In genomic region chr2:74747411-74748080, GRCh38 we compare ENCODE assay signal across 1 cellular context.
TF ChIP-seq lines count a peak whose summit lies in the region.

No MANE protein-coding gene starts in this region.

TF ChIP-seq in HepG2, 621 proteins besides CTCF, POLR2A, EP300 and RAD21 (continued from another document and continues in another):
- TF ChIP-seq, protein P1, sequence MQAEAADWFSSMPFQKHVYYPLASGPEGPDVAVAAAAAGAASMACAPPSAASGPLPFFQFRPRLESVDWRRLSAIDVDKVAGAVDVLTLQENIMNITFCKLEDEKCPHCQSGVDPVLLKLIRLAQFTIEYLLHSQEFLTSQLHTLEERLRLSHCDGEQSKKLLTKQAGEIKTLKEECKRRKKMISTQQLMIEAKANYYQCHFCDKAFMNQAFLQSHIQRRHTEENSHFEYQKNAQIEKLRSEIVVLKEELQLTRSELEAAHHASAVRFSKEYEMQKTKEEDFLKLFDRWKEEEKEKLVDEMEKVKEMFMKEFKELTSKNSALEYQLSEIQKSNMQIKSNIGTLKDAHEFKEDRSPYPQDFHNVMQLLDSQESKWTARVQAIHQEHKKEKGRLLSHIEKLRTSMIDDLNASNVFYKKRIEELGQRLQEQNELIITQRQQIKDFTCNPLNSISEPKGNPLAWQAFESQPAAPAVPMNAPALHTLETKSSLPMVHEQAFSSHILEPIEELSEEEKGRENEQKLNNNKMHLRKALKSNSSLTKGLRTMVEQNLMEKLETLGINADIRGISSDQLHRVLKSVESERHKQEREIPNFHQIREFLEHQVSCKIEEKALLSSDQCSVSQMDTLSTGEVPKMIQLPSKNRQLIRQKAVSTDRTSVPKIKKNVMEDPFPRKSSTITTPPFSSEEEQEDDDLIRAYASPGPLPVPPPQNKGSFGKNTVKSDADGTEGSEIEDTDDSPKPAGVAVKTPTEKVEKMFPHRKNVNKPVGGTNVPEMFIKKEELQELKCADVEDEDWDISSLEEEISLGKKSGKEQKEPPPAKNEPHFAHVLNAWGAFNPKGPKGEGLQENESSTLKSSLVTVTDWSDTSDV (CRISPR knock-in tag; IDR thresholded peaks at IDR 0.05): no peak
- TF ChIP-seq ZNF256 (CRISPR knock-in tag; conservative IDR thresholded peaks at IDR 0.05): 0 out of 2 replicates have a peak, but pooled peaks have one; percentile 50
- peak; percentile 56; the same call in 1 of the 2 replicates for TF ChIP-seq KDM2A (CRISPR knock-in tag; IDR thresholded peaks at IDR 0.05; ENCODE audit: borderline replicate concordance, low read depth)
- no peak for TF ChIP-seq ARNT (IDR thresholded peaks at IDR 0.05)
- TF ChIP-seq ZNF780A (CRISPR knock-in tag; IDR thresholded peaks at IDR 0.05): 0 out of 2 replicates have a peak, but pooled peaks have one; percentile 73
- TF ChIP-seq, protein P2, sequence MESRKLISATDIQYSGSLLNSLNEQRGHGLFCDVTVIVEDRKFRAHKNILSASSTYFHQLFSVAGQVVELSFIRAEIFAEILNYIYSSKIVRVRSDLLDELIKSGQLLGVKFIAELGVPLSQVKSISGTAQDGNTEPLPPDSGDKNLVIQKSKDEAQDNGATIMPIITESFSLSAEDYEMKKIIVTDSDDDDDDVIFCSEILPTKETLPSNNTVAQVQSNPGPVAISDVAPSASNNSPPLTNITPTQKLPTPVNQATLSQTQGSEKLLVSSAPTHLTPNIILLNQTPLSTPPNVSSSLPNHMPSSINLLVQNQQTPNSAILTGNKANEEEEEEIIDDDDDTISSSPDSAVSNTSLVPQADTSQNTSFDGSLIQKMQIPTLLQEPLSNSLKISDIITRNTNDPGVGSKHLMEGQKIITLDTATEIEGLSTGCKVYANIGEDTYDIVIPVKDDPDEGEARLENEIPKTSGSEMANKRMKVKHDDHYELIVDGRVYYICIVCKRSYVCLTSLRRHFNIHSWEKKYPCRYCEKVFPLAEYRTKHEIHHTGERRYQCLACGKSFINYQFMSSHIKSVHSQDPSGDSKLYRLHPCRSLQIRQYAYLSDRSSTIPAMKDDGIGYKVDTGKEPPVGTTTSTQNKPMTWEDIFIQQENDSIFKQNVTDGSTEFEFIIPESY (CRISPR knock-in tag; IDR thresholded peaks at IDR 0.05): 0 out of 2 replicates have a peak, but pooled peaks have one; percentile 51
- TF ChIP-seq ZNF343 (CRISPR knock-in tag; IDR thresholded peaks at IDR 0.05): no peak
- TF ChIP-seq GATA4 (IDR thresholded peaks at IDR 0.05; ENCODE audit: borderline replicate concordance, low read depth): no peak
- TF ChIP-seq E2F1 (CRISPR knock-in tag; IDR thresholded peaks at IDR 0.05): 0 out of 2 replicates have a peak, but pooled peaks have one; percentile 32
- TF ChIP-seq ATF7 (IDR thresholded peaks at IDR 0.05): no peak
- TF ChIP-seq ATF7 (CRISPR knock-in tag; IDR thresholded peaks at IDR 0.05): peak; percentile 22; the same call in 1 of the 2 replicates
- 0 out of 2 replicates have a peak, but pooled peaks have one; percentile 23 for TF ChIP-seq ZFP41 (CRISPR knock-in tag; IDR thresholded peaks at IDR 0.05; ENCODE audit: borderline replicate concordance)
- no peak for TF ChIP-seq HNRNPH1 (optimal IDR thresholded peaks at IDR 0.05; ENCODE audit: low read depth, low read length)
- peak; percentile 64 for TF ChIP-seq KMT2B (CRISPR knock-in tag; IDR thresholded peaks at IDR 0.05)
- TF ChIP-seq JARID2 (CRISPR knock-in tag; IDR thresholded peaks at IDR 0.05; ENCODE audit: insufficient replicate concordance): no peak
- peak; percentile 80; the same call in 1 of the 2 replicates for TF ChIP-seq ZNF235 (CRISPR knock-in tag; IDR thresholded peaks at IDR 0.05; ENCODE audit: borderline replicate concordance)
- peak; percentile 55; the same call in 1 of the 2 replicates for TF ChIP-seq ETV5 (CRISPR knock-in tag; IDR thresholded peaks at IDR 0.05; ENCODE audit: borderline replicate concordance)
- 0 out of 2 replicates have a peak, but pooled peaks have one; percentile 40 for TF ChIP-seq ZNF761 (CRISPR knock-in tag; conservative IDR thresholded peaks at IDR 0.05)
- TF ChIP-seq ZBTB21 (CRISPR knock-in tag; IDR thresholded peaks at IDR 0.05): no peak
- TF ChIP-seq, protein P3, sequence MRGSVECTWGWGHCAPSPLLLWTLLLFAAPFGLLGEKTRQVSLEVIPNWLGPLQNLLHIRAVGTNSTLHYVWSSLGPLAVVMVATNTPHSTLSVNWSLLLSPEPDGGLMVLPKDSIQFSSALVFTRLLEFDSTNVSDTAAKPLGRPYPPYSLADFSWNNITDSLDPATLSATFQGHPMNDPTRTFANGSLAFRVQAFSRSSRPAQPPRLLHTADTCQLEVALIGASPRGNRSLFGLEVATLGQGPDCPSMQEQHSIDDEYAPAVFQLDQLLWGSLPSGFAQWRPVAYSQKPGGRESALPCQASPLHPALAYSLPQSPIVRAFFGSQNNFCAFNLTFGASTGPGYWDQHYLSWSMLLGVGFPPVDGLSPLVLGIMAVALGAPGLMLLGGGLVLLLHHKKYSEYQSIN (CRISPR knock-in tag; IDR thresholded peaks at IDR 0.05; ENCODE audit: borderline replicate concordance): no peak
- peak; percentile 66 for TF ChIP-seq ZNF503 (CRISPR knock-in tag; IDR thresholded peaks at IDR 0.05)
- no peak for TF ChIP-seq ZNF570 (CRISPR knock-in tag; IDR thresholded peaks at IDR 0.05; ENCODE audit: borderline replicate concordance)
- TF ChIP-seq MEIS2 (CRISPR knock-in tag; IDR thresholded peaks at IDR 0.05): no peak; the same call in 1 of the 2 replicates
- peak; percentile 59; the same call in 1 of the 2 replicates for TF ChIP-seq DPF2 (CRISPR knock-in tag; IDR thresholded peaks at IDR 0.05; ENCODE audit: borderline replicate concordance, low read depth)
- no peak for TF ChIP-seq ZBTB34 (CRISPR knock-in tag; IDR thresholded peaks at IDR 0.05)
- TF ChIP-seq ELF1 (CRISPR knock-in tag; IDR thresholded peaks at IDR 0.05): 0 out of 2 replicates have a peak, but pooled peaks have one; percentile 35
- TF ChIP-seq, protein P4, sequence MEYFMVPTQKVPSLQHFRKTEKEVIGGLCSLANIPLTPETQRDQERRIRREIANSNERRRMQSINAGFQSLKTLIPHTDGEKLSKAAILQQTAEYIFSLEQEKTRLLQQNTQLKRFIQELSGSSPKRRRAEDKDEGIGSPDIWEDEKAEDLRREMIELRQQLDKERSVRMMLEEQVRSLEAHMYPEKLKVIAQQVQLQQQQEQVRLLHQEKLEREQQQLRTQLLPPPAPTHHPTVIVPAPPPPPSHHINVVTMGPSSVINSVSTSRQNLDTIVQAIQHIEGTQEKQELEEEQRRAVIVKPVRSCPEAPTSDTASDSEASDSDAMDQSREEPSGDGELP (IDR thresholded peaks at IDR 0.05; ENCODE audit: borderline replicate concordance, low read depth): 0 out of 2 replicates have a peak, but pooled peaks have one; percentile 66
- TF ChIP-seq HDAC6 (IDR thresholded peaks at IDR 0.05; ENCODE audit: low read depth, low read length): no peak
- TF ChIP-seq SP2 (CRISPR knock-in tag; IDR thresholded peaks at IDR 0.05): 0 out of 2 replicates have a peak, but pooled peaks have one; percentile 39
- TF ChIP-seq JUN (CRISPR knock-in tag; IDR thresholded peaks at IDR 0.05): peak; percentile 82
- TF ChIP-seq GABPA (IDR thresholded peaks at IDR 0.05; ENCODE audit: low read depth, low read length): no peak
- peak; percentile 28; the same call in 1 of the 2 replicates for TF ChIP-seq GABPA (CRISPR knock-in tag; IDR thresholded peaks at IDR 0.05; ENCODE audit: low read depth)
- TF ChIP-seq, protein P5, sequence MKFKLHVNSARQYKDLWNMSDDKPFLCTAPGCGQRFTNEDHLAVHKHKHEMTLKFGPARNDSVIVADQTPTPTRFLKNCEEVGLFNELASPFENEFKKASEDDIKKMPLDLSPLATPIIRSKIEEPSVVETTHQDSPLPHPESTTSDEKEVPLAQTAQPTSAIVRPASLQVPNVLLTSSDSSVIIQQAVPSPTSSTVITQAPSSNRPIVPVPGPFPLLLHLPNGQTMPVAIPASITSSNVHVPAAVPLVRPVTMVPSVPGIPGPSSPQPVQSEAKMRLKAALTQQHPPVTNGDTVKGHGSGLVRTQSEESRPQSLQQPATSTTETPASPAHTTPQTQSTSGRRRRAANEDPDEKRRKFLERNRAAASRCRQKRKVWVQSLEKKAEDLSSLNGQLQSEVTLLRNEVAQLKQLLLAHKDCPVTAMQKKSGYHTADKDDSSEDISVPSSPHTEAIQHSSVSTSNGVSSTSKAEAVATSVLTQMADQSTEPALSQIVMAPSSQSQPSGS (CRISPR knock-in tag; IDR thresholded peaks at IDR 0.05): peak; percentile 76; the same call in 1 of the 2 replicates
- TF ChIP-seq SALL1 (CRISPR knock-in tag; IDR thresholded peaks at IDR 0.05): peak; percentile 93
- TF ChIP-seq ZNF615 (CRISPR knock-in tag; IDR thresholded peaks at IDR 0.05; ENCODE audit: borderline replicate concordance): no peak
- peak; percentile 64; the same call in 1 of the 2 replicates for TF ChIP-seq LCORL (IDR thresholded peaks at IDR 0.05)
- peak; percentile 98 for TF ChIP-seq LCORL (CRISPR knock-in tag; IDR thresholded peaks at IDR 0.05)
- 0 out of 2 replicates have a peak, but pooled peaks have one; percentile 57 for TF ChIP-seq TSC22D2 (CRISPR knock-in tag; IDR thresholded peaks at IDR 0.05; ENCODE audit: borderline replicate concordance)
- no peak for TF ChIP-seq SP4 (CRISPR knock-in tag; IDR thresholded peaks at IDR 0.05)
- TF ChIP-seq ZNF766 (CRISPR knock-in tag; IDR thresholded peaks at IDR 0.05; ENCODE audit: borderline replicate concordance): peak; percentile 28; the same call in 1 of the 2 replicates
- 0 out of 2 replicates have a peak, but pooled peaks have one; percentile 69 for TF ChIP-seq ZNF335 (CRISPR knock-in tag; IDR thresholded peaks at IDR 0.05)
- no peak; the same call in 1 of the 2 replicates for TF ChIP-seq E2F5 (CRISPR knock-in tag; conservative IDR thresholded peaks at IDR 0.05)
- peak; percentile 16; the same call in 1 of the 2 replicates for TF ChIP-seq PAWR (CRISPR knock-in tag; IDR thresholded peaks at IDR 0.05; ENCODE audit: borderline replicate concordance)
- TF ChIP-seq HDAC1 (CRISPR knock-in tag; IDR thresholded peaks at IDR 0.05): peak; percentile 82
- TF ChIP-seq ZBTB43 (CRISPR knock-in tag; conservative IDR thresholded peaks at IDR 0.05): no peak
- TF ChIP-seq ATAD3A (CRISPR knock-in tag; IDR thresholded peaks at IDR 0.05): no peak
- TF ChIP-seq NFE2L2 (IDR thresholded peaks at IDR 0.05; ENCODE audit: low read length): no peak
